ENCODE assay signal across 1 cellular context in the genomic region with DNA sequence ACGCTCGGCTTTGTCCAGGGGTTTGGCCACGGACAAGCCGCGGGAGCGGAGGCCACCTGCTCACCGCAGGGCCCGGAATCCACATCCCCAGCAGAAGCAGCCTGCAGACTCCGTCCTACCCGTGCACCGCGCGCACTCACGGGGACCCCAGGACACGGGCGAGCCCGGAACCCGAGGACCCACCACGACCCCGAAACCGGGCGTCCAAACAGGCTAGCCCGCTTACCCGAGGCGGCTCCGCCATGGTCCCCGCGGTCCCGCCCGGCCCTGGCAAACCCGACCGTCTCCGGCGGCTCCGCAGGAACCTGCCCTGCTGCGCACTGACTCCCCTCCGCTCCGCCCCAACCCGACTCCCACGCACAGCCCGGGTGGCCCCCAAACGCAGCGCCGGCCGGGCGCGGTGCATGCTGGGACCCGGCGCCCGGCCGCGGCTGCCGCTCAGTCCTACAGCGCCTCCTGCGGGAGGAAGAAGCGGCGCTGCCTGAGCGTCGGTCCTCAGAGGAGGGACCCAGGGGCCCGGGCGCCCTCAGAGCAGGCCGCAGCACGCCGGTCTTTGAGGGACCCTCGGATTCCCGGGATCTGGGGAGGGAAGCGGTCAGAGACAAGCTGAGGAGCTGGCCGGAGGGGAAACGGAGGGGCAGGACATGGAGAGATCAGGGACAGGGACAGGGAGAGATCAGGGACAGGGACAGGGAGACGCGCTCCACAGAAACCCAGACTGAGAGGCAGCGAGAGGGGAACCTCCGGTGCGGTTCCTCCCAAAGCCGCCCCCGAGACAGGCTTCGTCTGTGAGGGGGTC.
TF ChIP-seq lines count a peak whose summit lies in the region.

A gene with protein sequence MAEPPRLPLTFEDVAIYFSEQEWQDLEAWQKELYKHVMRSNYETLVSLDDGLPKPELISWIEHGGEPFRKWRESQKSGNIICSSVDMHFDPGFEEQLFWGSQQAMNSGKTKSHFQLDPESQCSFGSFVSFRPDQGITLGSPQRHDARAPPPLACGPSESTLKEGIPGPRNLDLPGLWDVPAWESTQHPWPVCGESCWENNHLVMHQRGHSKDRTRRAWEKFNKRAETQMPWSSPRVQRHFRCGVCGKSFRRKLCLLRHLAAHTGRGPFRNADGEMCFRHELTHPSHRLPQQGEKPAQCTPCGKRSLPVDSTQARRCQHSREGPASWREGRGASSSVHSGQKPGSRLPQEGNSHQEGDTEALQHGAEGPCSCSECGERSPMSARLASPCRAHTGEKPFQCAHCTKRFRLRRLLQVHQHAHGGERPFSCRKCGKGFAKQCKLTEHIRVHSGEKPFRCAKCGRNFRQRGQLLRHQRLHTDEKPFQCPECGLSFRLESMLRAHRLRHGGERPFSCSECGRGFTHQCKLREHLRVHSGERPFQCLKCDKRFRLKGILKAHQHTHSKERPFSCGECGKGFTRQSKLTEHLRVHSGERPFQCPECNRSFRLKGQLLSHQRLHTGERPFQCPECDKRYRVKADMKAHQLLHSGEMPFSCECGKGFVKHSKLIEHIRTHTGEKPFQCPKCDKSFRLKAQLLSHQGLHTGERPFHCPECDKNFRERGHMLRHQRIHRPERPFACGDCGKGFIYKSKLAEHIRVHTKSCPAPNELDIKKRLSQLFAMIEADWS (minus strand): TSS at position 322 of the 799 bp plus-strand sequence. CDS start 78 bp downstream, at position 244.

TF ChIP-seq in HEK293, 187 proteins besides CTCF, POLR2A, EP300 and RAD21 (continued from another document and continues in another):
- TF ChIP-seq ZNF2 (tag by site-specific recombination; IDR thresholded peaks at IDR 0.05) (peak; percentile 71; the same call in 1 of the 2 replicates), ZNF548 (tag by site-specific recombination; IDR thresholded peaks at IDR 0.05) (no peak), ZNF558 (tag by site-specific recombination; IDR thresholded peaks at IDR 0.05) (no peak), ZNF223 (tag by site-specific recombination; IDR thresholded peaks at IDR 0.05) (no peak), ZNF266 (tag by site-specific recombination; IDR thresholded peaks at IDR 0.05; ENCODE audit: low read depth) (no peak), ZNF561 (tag by site-specific recombination; IDR thresholded peaks at IDR 0.05; ENCODE audit: borderline replicate concordance) (peak; percentile 81), ZNF707 (tag by site-specific recombination; IDR thresholded peaks at IDR 0.05) (no peak), ZNF626 (tag by site-specific recombination; IDR thresholded peaks at IDR 0.05) (no peak), ZNF354C (tag by site-specific recombination; IDR thresholded peaks at IDR 0.05; ENCODE audit: borderline replicate concordance, low read depth) (no peak), ZNF202 (tag by site-specific recombination; IDR thresholded peaks at IDR 0.05; ENCODE audit: borderline replicate concordance) (no peak), ZNF133 (tag by site-specific recombination; IDR thresholded peaks at IDR 0.05) (no peak), HOXA7 (CRISPR knock-in tag; IDR thresholded peaks at IDR 0.05; ENCODE audit: borderline replicate concordance) (no peak), REPIN1 (tag by site-specific recombination; IDR thresholded peaks at IDR 0.05; ENCODE audit: low read depth) (no peak; the same call in 1 of the 2 replicates), YY2 (tag by site-specific recombination; IDR thresholded peaks at IDR 0.05) (0 out of 2 replicates have a peak, but pooled peaks have one; percentile 47), ZNF473 (tag by site-specific recombination; IDR thresholded peaks at IDR 0.05) (no peak), ZSCAN16 (tag by site-specific recombination; IDR thresholded peaks at IDR 0.05) (no peak), ZNF24 (tag by site-specific recombination; IDR thresholded peaks at IDR 0.05) (peak; percentile 63; the same call in 1 of the 2 replicates), ZNF146 (tag by site-specific recombination; IDR thresholded peaks at IDR 0.05) (no peak), KLF1 (tag by site-specific recombination; IDR thresholded peaks at IDR 0.05) (peak; percentile 52; the same call in 1 of the 2 replicates), KLF9 (tag by site-specific recombination; IDR thresholded peaks at IDR 0.05; ENCODE audit: low read depth) (peak; percentile 30; the same call in 1 of the 2 replicates), ZSCAN23 (tag by site-specific recombination; IDR thresholded peaks at IDR 0.05) (no peak; the same call in 1 of the 2 replicates), ZNF830 (tag by site-specific recombination; IDR thresholded peaks at IDR 0.05; ENCODE audit: low read depth) (no peak), ZNF140 (tag by site-specific recombination; IDR thresholded peaks at IDR 0.05) (peak; percentile 52; the same call in 1 of the 2 replicates), ZNF792 (tag by site-specific recombination; IDR thresholded peaks at IDR 0.05) (0 out of 2 replicates have a peak, but pooled peaks have one; percentile 58), ZNF530 (tag by site-specific recombination; IDR thresholded peaks at IDR 0.05; ENCODE audit: low read depth) (no peak), ZNF514 (tag by site-specific recombination; IDR thresholded peaks at IDR 0.05) (no peak), ZNF529 (tag by site-specific recombination; IDR thresholded peaks at IDR 0.05; ENCODE audit: insufficient replicate concordance) (no peak), ZNF302 (tag by site-specific recombination; IDR thresholded peaks at IDR 0.05; ENCODE audit: low read depth) (no peak), KLF10 (tag by site-specific recombination; IDR thresholded peaks at IDR 0.05) (peak; percentile 45), ZNF335 (tag by site-specific recombination; conservative IDR thresholded peaks at IDR 0.05) (peak; percentile 99), BCL11A (tag by site-specific recombination; IDR thresholded peaks at IDR 0.05; ENCODE audit: low read depth) (no peak), ZNF350 (tag by site-specific recombination; IDR thresholded peaks at IDR 0.05) (no peak), ZNF596 (tag by site-specific recombination; IDR thresholded peaks at IDR 0.05) (no peak), HOXD13 (CRISPR knock-in tag; IDR thresholded peaks at IDR 0.05; ENCODE audit: borderline replicate concordance) (no peak), ZNF660 (tag by site-specific recombination; IDR thresholded peaks at IDR 0.05) (peak; percentile 76), ZNF837 (tag by site-specific recombination; IDR thresholded peaks at IDR 0.05) (no peak), HOXC10 (CRISPR knock-in tag; IDR thresholded peaks at IDR 0.05) (no peak), MZF1 (tag by site-specific recombination; IDR thresholded peaks at IDR 0.05; ENCODE audit: borderline replicate concordance) (no peak), PRDM1 (tag by site-specific recombination; IDR thresholded peaks at IDR 0.05) (no peak)
- TF ChIP-seq, protein P1, sequence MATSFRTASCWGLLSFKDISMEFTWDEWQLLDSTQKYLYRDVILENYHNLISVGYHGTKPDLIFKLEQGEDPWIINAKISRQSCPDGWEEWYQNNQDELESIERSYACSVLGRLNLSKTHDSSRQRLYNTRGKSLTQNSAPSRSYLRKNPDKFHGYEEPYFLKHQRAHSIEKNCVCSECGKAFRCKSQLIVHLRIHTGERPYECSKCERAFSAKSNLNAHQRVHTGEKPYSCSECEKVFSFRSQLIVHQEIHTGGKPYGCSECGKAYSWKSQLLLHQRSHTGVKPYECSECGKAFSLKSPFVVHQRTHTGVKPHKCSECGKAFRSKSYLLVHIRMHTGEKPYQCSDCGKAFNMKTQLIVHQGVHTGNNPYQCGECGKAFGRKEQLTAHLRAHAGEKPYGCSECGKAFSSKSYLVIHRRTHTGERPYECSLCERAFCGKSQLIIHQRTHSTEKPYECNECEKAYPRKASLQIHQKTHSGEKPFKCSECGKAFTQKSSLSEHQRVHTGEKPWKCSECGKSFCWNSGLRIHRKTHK (tag by site-specific recombination; IDR thresholded peaks at IDR 0.05) = no peak
- TF ChIP-seq, protein P2, sequence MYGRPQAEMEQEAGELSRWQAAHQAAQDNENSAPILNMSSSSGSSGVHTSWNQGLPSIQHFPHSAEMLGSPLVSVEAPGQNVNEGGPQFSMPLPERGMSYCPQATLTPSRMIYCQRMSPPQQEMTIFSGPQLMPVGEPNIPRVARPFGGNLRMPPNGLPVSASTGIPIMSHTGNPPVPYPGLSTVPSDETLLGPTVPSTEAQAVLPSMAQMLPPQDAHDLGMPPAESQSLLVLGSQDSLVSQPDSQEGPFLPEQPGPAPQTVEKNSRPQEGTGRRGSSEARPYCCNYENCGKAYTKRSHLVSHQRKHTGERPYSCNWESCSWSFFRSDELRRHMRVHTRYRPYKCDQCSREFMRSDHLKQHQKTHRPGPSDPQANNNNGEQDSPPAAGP (tag by site-specific recombination; IDR thresholded peaks at IDR 0.05) = peak; percentile 62
- TF ChIP-seq, protein P3, sequence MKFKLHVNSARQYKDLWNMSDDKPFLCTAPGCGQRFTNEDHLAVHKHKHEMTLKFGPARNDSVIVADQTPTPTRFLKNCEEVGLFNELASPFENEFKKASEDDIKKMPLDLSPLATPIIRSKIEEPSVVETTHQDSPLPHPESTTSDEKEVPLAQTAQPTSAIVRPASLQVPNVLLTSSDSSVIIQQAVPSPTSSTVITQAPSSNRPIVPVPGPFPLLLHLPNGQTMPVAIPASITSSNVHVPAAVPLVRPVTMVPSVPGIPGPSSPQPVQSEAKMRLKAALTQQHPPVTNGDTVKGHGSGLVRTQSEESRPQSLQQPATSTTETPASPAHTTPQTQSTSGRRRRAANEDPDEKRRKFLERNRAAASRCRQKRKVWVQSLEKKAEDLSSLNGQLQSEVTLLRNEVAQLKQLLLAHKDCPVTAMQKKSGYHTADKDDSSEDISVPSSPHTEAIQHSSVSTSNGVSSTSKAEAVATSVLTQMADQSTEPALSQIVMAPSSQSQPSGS (tag by site-specific recombination; IDR thresholded peaks at IDR 0.05; ENCODE audit: low read depth) = no peak
- TF ChIP-seq, protein P4, sequence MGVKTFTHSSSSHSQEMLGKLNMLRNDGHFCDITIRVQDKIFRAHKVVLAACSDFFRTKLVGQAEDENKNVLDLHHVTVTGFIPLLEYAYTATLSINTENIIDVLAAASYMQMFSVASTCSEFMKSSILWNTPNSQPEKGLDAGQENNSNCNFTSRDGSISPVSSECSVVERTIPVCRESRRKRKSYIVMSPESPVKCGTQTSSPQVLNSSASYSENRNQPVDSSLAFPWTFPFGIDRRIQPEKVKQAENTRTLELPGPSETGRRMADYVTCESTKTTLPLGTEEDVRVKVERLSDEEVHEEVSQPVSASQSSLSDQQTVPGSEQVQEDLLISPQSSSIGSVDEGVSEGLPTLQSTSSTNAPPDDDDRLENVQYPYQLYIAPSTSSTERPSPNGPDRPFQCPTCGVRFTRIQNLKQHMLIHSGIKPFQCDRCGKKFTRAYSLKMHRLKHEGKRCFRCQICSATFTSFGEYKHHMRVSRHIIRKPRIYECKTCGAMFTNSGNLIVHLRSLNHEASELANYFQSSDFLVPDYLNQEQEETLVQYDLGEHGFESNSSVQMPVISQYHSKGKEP (tag by site-specific recombination; IDR thresholded peaks at IDR 0.05) = 0 out of 2 replicates have a peak, but pooled peaks have one; percentile 42
- TF ChIP-seq, protein P5, sequence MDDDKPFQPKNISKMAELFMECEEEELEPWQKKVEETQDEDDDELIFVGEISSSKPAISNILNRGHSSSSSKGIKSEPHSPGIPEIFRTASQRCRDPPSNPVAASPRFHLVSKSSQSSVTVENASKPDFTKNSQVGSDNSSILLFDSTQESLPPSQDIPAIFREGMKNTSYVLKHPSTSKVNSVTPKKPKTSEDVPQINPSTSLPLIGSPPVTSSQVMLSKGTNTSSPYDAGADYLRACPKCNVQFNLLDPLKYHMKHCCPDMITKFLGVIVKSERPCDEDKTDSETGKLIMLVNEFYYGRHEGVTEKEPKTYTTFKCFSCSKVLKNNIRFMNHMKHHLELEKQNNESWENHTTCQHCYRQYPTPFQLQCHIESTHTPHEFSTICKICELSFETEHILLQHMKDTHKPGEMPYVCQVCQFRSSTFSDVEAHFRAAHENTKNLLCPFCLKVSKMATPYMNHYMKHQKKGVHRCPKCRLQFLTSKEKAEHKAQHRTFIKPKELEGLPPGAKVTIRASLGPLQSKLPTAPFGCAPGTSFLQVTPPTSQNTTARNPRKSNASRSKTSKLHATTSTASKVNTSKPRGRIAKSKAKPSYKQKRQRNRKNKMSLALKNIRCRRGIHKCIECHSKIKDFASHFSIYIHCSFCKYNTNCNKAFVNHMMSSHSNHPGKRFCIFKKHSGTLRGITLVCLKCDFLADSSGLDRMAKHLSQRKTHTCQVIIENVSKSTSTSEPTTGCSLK (tag by site-specific recombination; IDR thresholded peaks at IDR 0.05) = no peak
- TF ChIP-seq, protein P6, sequence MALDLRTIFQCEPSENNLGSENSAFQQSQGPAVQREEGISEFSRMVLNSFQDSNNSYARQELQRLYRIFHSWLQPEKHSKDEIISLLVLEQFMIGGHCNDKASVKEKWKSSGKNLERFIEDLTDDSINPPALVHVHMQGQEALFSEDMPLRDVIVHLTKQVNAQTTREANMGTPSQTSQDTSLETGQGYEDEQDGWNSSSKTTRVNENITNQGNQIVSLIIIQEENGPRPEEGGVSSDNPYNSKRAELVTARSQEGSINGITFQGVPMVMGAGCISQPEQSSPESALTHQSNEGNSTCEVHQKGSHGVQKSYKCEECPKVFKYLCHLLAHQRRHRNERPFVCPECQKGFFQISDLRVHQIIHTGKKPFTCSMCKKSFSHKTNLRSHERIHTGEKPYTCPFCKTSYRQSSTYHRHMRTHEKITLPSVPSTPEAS (tag by site-specific recombination; IDR thresholded peaks at IDR 0.05) = no peak; the same call in 1 of the 2 replicates
- TF ChIP-seq, protein P7, sequence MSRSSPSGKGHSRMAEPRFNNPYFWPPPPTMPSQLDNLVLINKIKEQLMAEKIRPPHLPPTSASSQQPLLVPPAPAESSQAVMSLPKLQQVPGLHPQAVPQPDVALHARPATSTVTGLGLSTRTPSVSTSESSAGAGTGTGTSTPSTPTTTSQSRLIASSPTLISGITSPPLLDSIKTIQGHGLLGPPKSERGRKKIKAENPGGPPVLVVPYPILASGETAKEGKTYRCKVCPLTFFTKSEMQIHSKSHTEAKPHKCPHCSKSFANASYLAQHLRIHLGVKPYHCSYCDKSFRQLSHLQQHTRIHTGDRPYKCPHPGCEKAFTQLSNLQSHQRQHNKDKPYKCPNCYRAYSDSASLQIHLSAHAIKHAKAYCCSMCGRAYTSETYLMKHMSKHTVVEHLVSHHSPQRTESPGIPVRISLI (tag by site-specific recombination; IDR thresholded peaks at IDR 0.05) = no peak
